ENCODE assay signal across 18 cellular contexts in the genomic region with DNA sequence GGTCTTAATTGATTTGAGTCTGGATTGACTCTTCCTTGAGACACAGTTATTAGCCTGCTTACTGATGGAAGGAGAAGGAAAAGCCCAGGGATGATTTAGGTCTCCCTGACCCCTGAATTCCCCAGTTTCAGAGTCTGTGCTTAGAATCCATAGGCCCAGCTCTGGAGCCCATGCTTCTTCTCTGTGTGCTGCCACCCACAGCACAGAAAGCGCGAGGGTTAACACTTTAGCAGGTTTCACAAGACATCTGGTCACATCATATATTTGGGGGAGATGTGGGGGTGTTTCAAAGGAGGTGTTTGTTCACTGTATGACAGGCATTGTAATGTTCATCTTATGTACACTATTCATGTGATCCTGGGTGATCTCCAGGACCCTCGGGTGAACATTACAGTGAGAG.
DNase-seq lines count a peak whose midpoint lies in the region; ATAC-seq, FAIRE-seq and TF ChIP-seq lines count a peak whose summit lies in the region.
"Had no signal": no experiment of that assay in that cellular context is flagged by ENCODE, and none has a peak within 500 bp of the region (broad histone marks: within the 10 kb centered on the region; RNA-seq: fewer than 3 reads in every experiment).

No MANE protein-coding gene starts in this region.

- peaks cover 77% of the 10 kb centered on the region for H3K36me3 Mint-ChIP-seq in activated CD4-positive, alpha-beta T cell treated with anti-CD3 and anti-CD28 coated beads, Interleukin-2, amount 10 ng/mL, durations not matched to agents 24 days and 14 days (ENCODE audit: low read depth)
- H3K36me3 Mint-ChIP-seq in activated naive CD8-positive, alpha-beta T cell treated with anti-CD3 and anti-CD28 coated beads for 36 hours: peaks cover 36% of the 10 kb centered on the region
- H3K36me3 Mint-ChIP-seq in activated naive CD8-positive, alpha-beta T cell treated with anti-CD3 and anti-CD28 coated beads, Interleukin-2, amount 50 U/mL, for 24 hours (ENCODE audit: low read depth): peaks cover 66% of the 10 kb centered on the region
- H3K36me3 Mint-ChIP-seq in endothelial cell (ENCODE audit: low read depth, unreplicated experiment): peaks cover 41% of the 10 kb centered on the region

- DNase-seq in activated CD4-positive, alpha-beta T cell treated with anti-CD3 and anti-CD28 coated beads, Interleukin-2, amount 10 ng/mL, durations not matched to agents 24 days and 14 days: no peak
- DNase-seq in activated CD4-positive, alpha-beta T cell treated with anti-CD3 and anti-CD28 coated beads for 48 hours: no peak
- DNase-seq in activated naive CD8-positive, alpha-beta T cell treated with anti-CD3 and anti-CD28 coated beads for 36 hours: no peak
- DNase-seq in activated naive CD8-positive, alpha-beta T cell treated with anti-CD3 and anti-CD28 coated beads, Interleukin-2, amount 50 U/mL, for 24 hours: no peak
- DNase-seq in endothelial cell (ENCODE audit: low spot score) (no peak), D721Med (ENCODE audit: insufficient read length, low spot score) (no peak), retina (no peak)
- DNase-seq: AML-193; Caco-2; CD4-positive, alpha-beta T cell; DMS153; DMS79; GDM1; GOT3; H7; HFFc6 had no signal

- TF ChIP-seq CTCF in endothelial cell (IDR thresholded peaks at IDR 0.05; ENCODE audit: unreplicated experiment) (no peak), D721Med (IDR thresholded peaks at IDR 0.05; ENCODE audit: insufficient read depth, missing control alignments) (no peak)

- no peak for FAIRE-seq in D721Med (lab: Jason Lieb, UNC)

- no peaks in the 10 kb centered on the region for H3K9me3 Mint-ChIP-seq in activated CD4-positive, alpha-beta T cell treated with anti-CD3 and anti-CD28 coated beads, Interleukin-2, amount 10 ng/mL, durations not matched to agents 24 days and 14 days
- H3K9me3 Mint-ChIP-seq in activated naive CD8-positive, alpha-beta T cell treated with anti-CD3 and anti-CD28 coated beads for 36 hours: no peaks in the 10 kb centered on the region
- H3K9me3 Mint-ChIP-seq in activated naive CD8-positive, alpha-beta T cell treated with anti-CD3 and anti-CD28 coated beads, Interleukin-2, amount 50 U/mL, for 24 hours: no peaks in the 10 kb centered on the region
- H3K9me3 Mint-ChIP-seq in endothelial cell (ENCODE audit: unreplicated experiment): no peaks in the 10 kb centered on the region
- H3K9me3 Mint-ChIP-seq: CD4-positive, alpha-beta T cell; HFFc6 had no signal

- H3K4me1 Mint-ChIP-seq in activated CD4-positive, alpha-beta T cell treated with anti-CD3 and anti-CD28 coated beads, Interleukin-2, amount 10 ng/mL, durations not matched to agents 24 days and 14 days: peaks cover 30% of the 10 kb centered on the region
- peaks cover 46% of the 10 kb centered on the region for H3K4me1 Mint-ChIP-seq in activated naive CD8-positive, alpha-beta T cell treated with anti-CD3 and anti-CD28 coated beads for 36 hours
- peaks cover 36% of the 10 kb centered on the region for H3K4me1 Mint-ChIP-seq in activated naive CD8-positive, alpha-beta T cell treated with anti-CD3 and anti-CD28 coated beads, Interleukin-2, amount 50 U/mL, for 24 hours
- peaks cover 19% of the 10 kb centered on the region for H3K4me1 Mint-ChIP-seq in endothelial cell (ENCODE audit: unreplicated experiment)

- H3K27ac Mint-ChIP-seq in activated CD4-positive, alpha-beta T cell treated with anti-CD3 and anti-CD28 coated beads, Interleukin-2, amount 10 ng/mL, durations not matched to agents 24 days and 14 days: peak overlapping the region; percentile 30
- H3K27ac Mint-ChIP-seq in activated naive CD8-positive, alpha-beta T cell treated with anti-CD3 and anti-CD28 coated beads for 36 hours: peak overlapping the region; percentile 13
- no peak overlapping the region for H3K27ac Mint-ChIP-seq in activated naive CD8-positive, alpha-beta T cell treated with anti-CD3 and anti-CD28 coated beads, Interleukin-2, amount 50 U/mL, for 24 hours
- H3K27ac Mint-ChIP-seq in endothelial cell (ENCODE audit: unreplicated experiment): no peak overlapping the region
- H3K27ac Mint-ChIP-seq: CD4-positive, alpha-beta T cell; HFFc6 had no signal

- ATAC-seq in activated naive CD8-positive, alpha-beta T cell treated with anti-CD3 and anti-CD28 coated beads, Interleukin-2, amount 50 U/mL, for 24 hours: no peak
- ATAC-seq: A549, HCT116 had no signal

- H3K27me3 Mint-ChIP-seq in activated CD4-positive, alpha-beta T cell treated with anti-CD3 and anti-CD28 coated beads, Interleukin-2, amount 10 ng/mL, durations not matched to agents 24 days and 14 days: no peaks in the 10 kb centered on the region
- H3K27me3 Mint-ChIP-seq in activated naive CD8-positive, alpha-beta T cell treated with anti-CD3 and anti-CD28 coated beads for 36 hours: no peaks in the 10 kb centered on the region
- H3K27me3 Mint-ChIP-seq in activated naive CD8-positive, alpha-beta T cell treated with anti-CD3 and anti-CD28 coated beads, Interleukin-2, amount 50 U/mL, for 24 hours: no peaks in the 10 kb centered on the region
- peaks cover 6% of the 10 kb centered on the region for H3K27me3 Mint-ChIP-seq in endothelial cell (ENCODE audit: unreplicated experiment)
- H3K27me3 Mint-ChIP-seq: CD4-positive, alpha-beta T cell had no signal

- H3K4me3 Mint-ChIP-seq in activated CD4-positive, alpha-beta T cell treated with anti-CD3 and anti-CD28 coated beads, Interleukin-2, amount 10 ng/mL, durations not matched to agents 24 days and 14 days: no peak overlapping the region
- H3K4me3 Mint-ChIP-seq in activated naive CD8-positive, alpha-beta T cell treated with anti-CD3 and anti-CD28 coated beads for 36 hours: no peak overlapping the region
- no peak overlapping the region for H3K4me3 Mint-ChIP-seq in activated naive CD8-positive, alpha-beta T cell treated with anti-CD3 and anti-CD28 coated beads, Interleukin-2, amount 50 U/mL, for 24 hours
- H3K4me3 Mint-ChIP-seq in endothelial cell (ENCODE audit: unreplicated experiment): peak overlapping the region; percentile 49
- H3K4me3 Mint-ChIP-seq: CD4-positive, alpha-beta T cell; HFFc6 had no signal

- intact Hi-C loops in activated CD4-positive, alpha-beta T cell treated with anti-CD3 and anti-CD28 coated beads, Interleukin-2, amount 10 ng/mL, durations not matched to agents 24 days and 14 days (cut with micrococcal nuclease): no loop called here

Comparison
In these comparisons a context has a peak if more than half of its experiments do, and no peak if none do; other contexts are left out.
1. H3K27ac Mint-ChIP-seq: peak in activated CD4-positive, alpha-beta T cell treated with anti-CD3 and anti-CD28 coated beads, Interleukin-2, amount 10 ng/mL, durations not matched to agents 24 days and 14 days (single experiment) and activated naive CD8-positive, alpha-beta T cell treated with anti-CD3 and anti-CD28 coated beads for 36 hours (single experiment); none in activated naive CD8-positive, alpha-beta T cell treated with anti-CD3 and anti-CD28 coated beads, Interleukin-2, amount 50 U/mL, for 24 hours (single experiment) and endothelial cell (single experiment).